ENCODE assay signal across 8 cellular contexts in genomic region chr17:47946929-47947397, GRCh38. TPM values are rescaled to one million over a fixed set of nuclear protein-coding genes. Genes with fewer than 3 reads are reported as not detected.
DNase-seq lines count a peak whose midpoint lies in the region; ATAC-seq and TF ChIP-seq lines count a peak whose summit lies in the region.

No MANE protein-coding gene starts in this region.

- H3K27me3 ChIP-seq in Caco-2 (replicated peaks; ENCODE audit: control insufficient read depth, insufficient read depth, low read length) (no peaks in the 10 kb centered on the region), HAP-1 (ENCODE audit: low read depth) (no peaks in the 10 kb centered on the region), gastrocnemius medialis (no peaks in the 10 kb centered on the region)

- no peak overlapping the region for H3K4me3 Mint-ChIP-seq in Caco-2 (ENCODE audit: unreplicated experiment)
- H3K4me3 Mint-ChIP-seq in T-helper 2 cell treated with Interferon-gamma antibody and Interleukin-4, amounts not matched to agents 5 μg/mL and 100 μg/mL, for 36 hours, result no peak overlapping the region

- TF ChIP-seq CTCF in Caco-2 (IDR thresholded peaks at IDR 0.05; ENCODE audit: insufficient read depth in 1 of 2, low read depth in 1 of 2, low read length in 1 of 2, severe bottlenecking in 1 of 2, unreplicated experiment in 1 of 2) (peak; percentile 99), gastrocnemius medialis (IDR thresholded peaks at IDR 0.05 in 4 of 5, conservative IDR thresholded peaks at IDR 0.05 in 1 of 5) (peak; percentile 75 to 88 (median 83))

- peak overlapping the region; percentile 62 to 77 (median 76) for H3K27ac ChIP-seq in gastrocnemius medialis

- H3K4me1 ChIP-seq in Caco-2 (peaks cover 20% of the 10 kb centered on the region), HAP-1 (peaks cover 14% of the 10 kb centered on the region), gastrocnemius medialis (peaks cover 34 to 35% of the 10 kb centered on the region in 2 donors)

- H3K36me3 ChIP-seq in Caco-2 (ENCODE audit: control insufficient read depth, insufficient read depth, low read length) (peaks cover 23% of the 10 kb centered on the region), HAP-1 (replicated peaks) (peaks cover 49% of the 10 kb centered on the region), gastrocnemius medialis (peaks cover 0 to 20% of the 10 kb centered on the region in 2 donors)

- H3K9me3 Mint-ChIP-seq in Caco-2 (ENCODE audit: unreplicated experiment), result no peaks in the 10 kb centered on the region
- no peaks in the 10 kb centered on the region for H3K9me3 Mint-ChIP-seq in T-helper 2 cell treated with Interferon-gamma antibody and Interleukin-4, amounts not matched to agents 5 μg/mL and 100 μg/mL, for 36 hours

- H3K36me3 Mint-ChIP-seq in Caco-2 (ENCODE audit: insufficient read depth, unreplicated experiment), result peaks cover 67% of the 10 kb centered on the region
- peaks cover 32% of the 10 kb centered on the region for H3K36me3 Mint-ChIP-seq in T-helper 2 cell treated with Interferon-gamma antibody and Interleukin-4, amounts not matched to agents 5 μg/mL and 100 μg/mL, for 36 hours (ENCODE audit: low read depth)

- H3K27ac Mint-ChIP-seq in Caco-2 (ENCODE audit: unreplicated experiment), result no peak overlapping the region
- H3K27ac Mint-ChIP-seq in T-helper 2 cell treated with Interferon-gamma antibody and Interleukin-4, amounts not matched to agents 5 μg/mL and 100 μg/mL, for 36 hours, result no peak overlapping the region

- H3K9me3 ChIP-seq in Caco-2, result no peaks in the 10 kb centered on the region
- no peaks in the 10 kb centered on the region for H3K9me3 ChIP-seq in HAP-1
- no peaks in the 10 kb centered on the region for H3K9me3 ChIP-seq in gastrocnemius medialis

- CTCF ChIA-PET in Caco-2 (lab: Charles Lee), result interaction anchor here (0.6 to 7.0 kb wide), 51 partner anchors 8 to 946 kb away, joined by 3 to 219 read pairs (median 4); partner anchors contain the start of genes ATP5MC1, CDK5RAP3, KPNB1 and NFE2L1

- peak; percentile 55 for ATAC-seq in left ventricle myocardium superior
- peak; percentile 81 to 86 for ATAC-seq in gastrocnemius medialis

- intact Hi-C loops in Caco-2 (cut with micrococcal nuclease; ENCODE audit: unreplicated experiment), result loop anchor here (1.0 to 5.0 kb wide), 3 partner anchors 35 to 106 kb away; partner anchors contain the start of gene SCRN2
- intact Hi-C loops in left ventricle myocardium superior (cut with micrococcal nuclease), result loop anchor here (5.0 kb wide), 1 partner anchor 40 kb away; no protein-coding TSS in a partner anchor
- intact Hi-C loops in gastrocnemius medialis (cut with DNase I; ENCODE audit: low total_unique reads), result loop anchor here (10.0 kb wide), 1 partner anchor 102 kb away; the partner anchor contains the start of gene SCRN2

- H3K4me3 ChIP-seq in Caco-2 (ENCODE audit: low read depth, low read length), result no peak overlapping the region
- H3K4me3 ChIP-seq in HAP-1, result no peak overlapping the region
- no peak overlapping the region for H3K4me3 ChIP-seq in gastrocnemius medialis

- DNase-seq in Caco-2 (peak; percentile 94 to 95), HAP-1 (ENCODE audit: low spot score in 2 of 2) (peak; percentile 52 to 84), NCI-H1694 (lab: John Stamatoyannopoulos, UW) (peak; percentile 64), amniotic stem cell (lab: John Stamatoyannopoulos, UW) (peak; percentile 56), left ventricle myocardium superior (peak; percentile 79), gastrocnemius medialis (peak; percentile 50 to 77), cortex of kidney (lab: John Stamatoyannopoulos, UW) (no peak)
- DNase-seq in T-helper 2 cell treated with Interferon-gamma antibody and Interleukin-4, amounts not matched to agents 5 μg/mL and 100 μg/mL, for 36 hours (ENCODE audit: low spot score), result peak; percentile 68

- in situ Hi-C loops in HAP-1 (cut with MboI; ENCODE audit: low sequenced_read_pairs) (loop anchor here (5.0 kb wide), 1 partner anchor 70 kb away; no protein-coding TSS in a partner anchor), gastrocnemius medialis (cut with MboI; ENCODE audit: low sequenced_read_pairs in 4 of 4) (loop anchor here in 1 of 4 donors (10.0 kb wide), 1 partner anchor 52 kb away; the partner anchor contains the start of gene SP2)

- H3K4me1 Mint-ChIP-seq in Caco-2 (ENCODE audit: low read depth, unreplicated experiment), result peaks cover 31% of the 10 kb centered on the region
- H3K4me1 Mint-ChIP-seq in T-helper 2 cell treated with Interferon-gamma antibody and Interleukin-4, amounts not matched to agents 5 μg/mL and 100 μg/mL, for 36 hours (ENCODE audit: low read depth), result peaks cover 40% of the 10 kb centered on the region

- TF ChIP-seq POLR2A in gastrocnemius medialis (IDR thresholded peaks at IDR 0.05), result no peak

- POLR2A ChIA-PET in Caco-2 (lab: Charles Lee), result interaction anchor here (0.6 to 6.0 kb wide), 12 partner anchors 8 to 297 kb away, joined by 3 to 62 read pairs (median 4); partner anchors contain the start of genes CDK5RAP3, KPNB1, LRRC46 and MRPL10

- no TSS peak for BruUV-seq in Caco-2 (replicated peaks; lab: Mats Ljungman, UMichigan)

- no peaks in the 10 kb centered on the region for H3K27me3 Mint-ChIP-seq in Caco-2 (ENCODE audit: insufficient read depth, unreplicated experiment)
- no peaks in the 10 kb centered on the region for H3K27me3 Mint-ChIP-seq in T-helper 2 cell treated with Interferon-gamma antibody and Interleukin-4, amounts not matched to agents 5 μg/mL and 100 μg/mL, for 36 hours (ENCODE audit: low read depth)

RNA-seq across cellular contexts. Expression of gene PNPO, which starts 5.6 kb away (rescaled TPM):
- total RNA-seq in Caco-2 (2022) (110 and 118 TPM in 2 replicates), left ventricle myocardium superior (31.3 TPM), gastrocnemius medialis (10 to 100 TPM; 27.9 to 64.0 (median 41.5) TPM)

RNA-seq across cellular contexts. Expression of gene PRR15L, which starts 10.7 kb away (rescaled TPM):
- total RNA-seq in Caco-2 (2022) (24.3 and 30.5 TPM in 2 replicates), left ventricle myocardium superior (not detected), gastrocnemius medialis (under 1 TPM in 1 of 4 donors, not detected in 3; 0.87 TPM)

RNA-seq across cellular contexts. Expression of gene CDK5RAP3, which starts 23.9 kb away (rescaled TPM):
- total RNA-seq in Caco-2 (2022), result 425 and 427 TPM in 2 replicates
- total RNA-seq in left ventricle myocardium superior, result 50.8 TPM
- 10 to 100 TPM; 14.2 to 35.9 (median 27.8) TPM for total RNA-seq in gastrocnemius medialis

RNA-seq across cellular contexts. Expression of gene SP2, which starts 50.9 kb away (rescaled TPM):
- total RNA-seq in Caco-2 (2022) (24.8 and 25.2 TPM in 2 replicates), left ventricle myocardium superior (14.1 TPM), gastrocnemius medialis (10 to 100 TPM in 1 of 4 donors, 1 to 10 TPM in 3; 5.5 to 28.6 (median 7.0) TPM)

Comparison
In these comparisons a context has a peak if more than half of its experiments do, and no peak if none do; other contexts are left out.
1. RNA of gene PRR15L, which starts 10.7 kb away (total RNA-seq): 24.3 to 30.5 TPM in Caco-2; not detected in left ventricle myocardium superior (single experiment) and 0.87 TPM in gastrocnemius medialis; every median in the first group is over 10 times any median in the second.